In genomic region chr10:79147306-79147705, GRCh38 we compare ENCODE assay signal across 12 cellular contexts.
A peak's percentile ranks its signal among the peaks of the same experiment; 100 is the strongest.
DNase-seq lines count a peak whose midpoint lies in the region; ATAC-seq and TF ChIP-seq lines count a peak whose summit lies in the region.
"Had no signal": no experiment of that assay in that cellular context is flagged by ENCODE, and none has a peak within 500 bp of the region (broad histone marks: within the 10 kb centered on the region; RNA-seq: fewer than 3 reads in every experiment).

No MANE protein-coding gene starts in this region.

- WGBS in testis, 2 donors: 81 to 96% methylated on average over 4 to 5 of the region's 5 CpGs

- TF ChIP-seq POLR2A in testis (IDR thresholded peaks at IDR 0.05): no peak

- H3K9me3 Mint-ChIP-seq in activated CD4-positive, alpha-beta T cell treated with anti-CD3 and anti-CD28 coated beads, Interleukin-2, amount 10 ng/mL, durations not matched to agents 7 days and 5 days: no peaks in the 10 kb centered on the region
- H3K9me3 Mint-ChIP-seq in mesothelial cell of epicardium: no peaks in the 10 kb centered on the region
- H3K9me3 Mint-ChIP-seq: GM23338, neural crest cell had no signal

- peak overlapping the region; percentile 88 for H3K27ac Mint-ChIP-seq in activated CD4-positive, alpha-beta T cell treated with anti-CD3 and anti-CD28 coated beads, Interleukin-2, amount 10 ng/mL, durations not matched to agents 7 days and 5 days
- peak overlapping the region; percentile 73 for H3K27ac Mint-ChIP-seq in mesothelial cell of epicardium

- CTCF ChIA-PET in activated CD4-positive, alpha-beta T cell treated with anti-CD3 and anti-CD28 coated beads, Interleukin-2, amount 10 ng/mL, durations not matched to agents 7 days and 5 days (lab: Charles Lee): no interaction called here

- no peak for DNase-seq in activated CD4-positive, alpha-beta T cell treated with anti-CD3 and anti-CD28 coated beads, Interleukin-2, amount 10 ng/mL, durations not matched to agents 7 days and 5 days
- DNase-seq in activated CD4-positive, alpha-beta T cell treated with anti-CD3 and anti-CD28 coated beads for 1 hour: no peak
- DNase-seq in mesothelial cell of epicardium (ENCODE audit: low spot score in 2 of 2, unreplicated experiment in 2 of 2) (no peak), testis (no peak), NCI-H187 (lab: John Stamatoyannopoulos, UW) (no peak), putamen (ENCODE audit: low spot score) (no peak), omental fat pad (ENCODE audit: low spot score) (no peak)
- DNase-seq: activated T-cell treated with anti-CD3 and anti-CD28 coated beads for 4 hours, cortex of kidney had no signal

- no peak overlapping the region for H3K4me3 ChIP-seq in testis
- H3K4me3 ChIP-seq: GM23338 had no signal

- H3K4me3 Mint-ChIP-seq in activated CD4-positive, alpha-beta T cell treated with anti-CD3 and anti-CD28 coated beads, Interleukin-2, amount 10 ng/mL, durations not matched to agents 7 days and 5 days: no peak overlapping the region
- no peak overlapping the region for H3K4me3 Mint-ChIP-seq in mesothelial cell of epicardium
- H3K4me3 Mint-ChIP-seq: GM23338, neural crest cell had no signal

- H3K4me1 ChIP-seq in testis: peaks cover 49% of the 10 kb centered on the region

- no peak for ATAC-seq in omental fat pad (ENCODE audit: low FRiP score)
- ATAC-seq: GM23338 had no signal

- no peaks in the 10 kb centered on the region for H3K9me3 ChIP-seq in testis

- POLR2A ChIA-PET in activated CD4-positive, alpha-beta T cell treated with anti-CD3 and anti-CD28 coated beads, Interleukin-2, amount 10 ng/mL, durations not matched to agents 7 days and 5 days (lab: Charles Lee): no interaction called here

- H3K27ac ChIP-seq in angular gyrus (ENCODE audit: low read depth, low read length) (peak overlapping the region; percentile 51), testis (peak overlapping the region; percentile 68 to 73)

- peaks cover 3% of the 10 kb centered on the region for H3K36me3 Mint-ChIP-seq in activated CD4-positive, alpha-beta T cell treated with anti-CD3 and anti-CD28 coated beads, Interleukin-2, amount 10 ng/mL, durations not matched to agents 7 days and 5 days (ENCODE audit: low read depth)
- H3K36me3 Mint-ChIP-seq in mesothelial cell of epicardium: peaks cover 2% of the 10 kb centered on the region

- H3K36me3 ChIP-seq in testis (ENCODE audit: low read depth, missing control alignments): no peaks in the 10 kb centered on the region

- intact Hi-C loops in testis (cut with DNase I; ENCODE audit: low total_unique reads): no loop called here

- no peaks in the 10 kb centered on the region for H3K27me3 ChIP-seq in testis

- TF ChIP-seq CTCF in mesothelial cell of epicardium (IDR thresholded peaks at IDR 0.05; ENCODE audit: unreplicated experiment): no peak
- TF ChIP-seq CTCF in testis (IDR thresholded peaks at IDR 0.05): no peak
- no peak for TF ChIP-seq CTCF in omental fat pad (IDR thresholded peaks at IDR 0.05)

- H3K4me1 Mint-ChIP-seq in activated CD4-positive, alpha-beta T cell treated with anti-CD3 and anti-CD28 coated beads, Interleukin-2, amount 10 ng/mL, durations not matched to agents 7 days and 5 days: peaks cover 82% of the 10 kb centered on the region
- H3K4me1 Mint-ChIP-seq in mesothelial cell of epicardium: peaks cover 40% of the 10 kb centered on the region

- no peaks in the 10 kb centered on the region for H3K27me3 Mint-ChIP-seq in activated CD4-positive, alpha-beta T cell treated with anti-CD3 and anti-CD28 coated beads, Interleukin-2, amount 10 ng/mL, durations not matched to agents 7 days and 5 days
- H3K27me3 Mint-ChIP-seq in mesothelial cell of epicardium (ENCODE audit: low read depth): no peaks in the 10 kb centered on the region
